ENCODE assay signal across 8 cellular contexts in the genomic region with DNA sequence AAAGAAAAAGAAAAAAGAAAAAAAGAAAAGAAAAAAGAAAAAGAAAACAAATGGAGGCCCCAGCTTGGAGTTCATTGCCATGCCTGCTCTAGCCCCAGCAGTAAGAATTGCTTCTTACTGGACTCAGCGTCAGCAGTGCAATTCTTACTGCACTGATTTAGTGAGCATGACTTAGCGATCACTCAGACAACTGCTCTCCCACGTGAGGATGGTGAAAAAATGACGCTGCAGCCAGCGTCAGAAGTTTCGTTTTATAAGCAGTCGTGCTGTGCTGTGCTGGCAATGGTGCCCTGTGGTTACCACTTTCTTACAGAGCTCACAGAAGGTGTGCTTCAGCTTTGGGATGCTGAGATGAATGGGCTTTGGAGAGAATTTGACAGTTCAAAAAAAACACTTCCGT.
DNase-seq lines count a peak whose midpoint lies in the region; TF ChIP-seq lines count a peak whose summit lies in the region.

No MANE protein-coding gene starts in this region.

- H3K27ac ChIP-seq in GM23248 (peak overlapping the region; percentile 78), esophagus muscularis mucosa (replicated peaks in 1 of 4) (peak overlapping the region in 3 of 4 donors; percentile 22 to 74 (median 65))

- H3K4me2 ChIP-seq in GM23248 (ENCODE audit: unreplicated experiment) = peak overlapping the region; percentile 68

- H3K4me1 ChIP-seq in GM23248 (ENCODE audit: insufficient read depth) (no peaks in the 10 kb centered on the region; the same call in 1 of the 2 replicates), esophagus muscularis mucosa (peaks cover 0 to 6% (median 1%) of the 10 kb centered on the region in 4 donors)

- H2AFZ ChIP-seq in GM23248 = peak overlapping the region; percentile 77

- H3K9ac ChIP-seq in GM23248 = peak overlapping the region; percentile 82

- H3K27ac Mint-ChIP-seq in activated CD4-positive, alpha-beta T cell treated with anti-CD3 and anti-CD28 coated beads, Interleukin-2, amount 10 ng/mL, durations not matched to agents 24 days and 14 days = no peak overlapping the region

- no peaks in the 10 kb centered on the region for H4K20me1 ChIP-seq in GM23248 (ENCODE audit: insufficient read depth)

- no peaks in the 10 kb centered on the region for H3K9me3 Mint-ChIP-seq in activated CD4-positive, alpha-beta T cell treated with anti-CD3 and anti-CD28 coated beads, Interleukin-2, amount 10 ng/mL, durations not matched to agents 24 days and 14 days

- peak; percentile 89 for DNase-seq in GM23248
- DNase-seq in activated CD4-positive, alpha-beta T cell treated with anti-CD3 and anti-CD28 coated beads, Interleukin-2, amount 10 ng/mL, durations not matched to agents 24 days and 14 days = peak; percentile 80
- DNase-seq in esophagus muscularis mucosa (ENCODE audit: extremely low spot score) = no peak
- peak; percentile 81 for DNase-seq in stimulated activated CD4-positive, alpha-beta T cell treated with anti-CD3 and anti-CD28 coated beads, Interleukin-1b, Interleukin-23, amount 100 ng/mL, for 48 hours
- DNase-seq in dedifferentiated amniotic fluid mesenchymal stem cell (ENCODE audit: extremely low spot score) = no peak
- DNase-seq in cerebellum (ENCODE audit: low spot score) = no peak
- DNase-seq in HPDE6-E6E7 (ENCODE audit: extremely low spot score) = no peak
- no peak for DNase-seq in NCI-H748 (lab: John Stamatoyannopoulos, UW; ENCODE audit: unreplicated experiment)

- TF ChIP-seq CTCF in esophagus muscularis mucosa (IDR thresholded peaks at IDR 0.05) = no peak

- 1 to 7% methylated on average over 8 of the region's 8 CpGs for WGBS in GM23248 (ENCODE audit: low coverage in 1 of 2, low lambda C conversion rate in 2 of 2, missing lambda C conversion rate in 2 of 2), 2 experiments
- 44% methylated on average over 8 of the region's 8 CpGs for WGBS in esophagus muscularis mucosa

- no peak for TF ChIP-seq POLR2A in esophagus muscularis mucosa (IDR thresholded peaks at IDR 0.05; ENCODE audit: low read depth)

- no peaks in the 10 kb centered on the region for H3K36me3 ChIP-seq in GM23248 (ENCODE audit: low read depth)
- H3K36me3 ChIP-seq in esophagus muscularis mucosa = no peaks in the 10 kb centered on the region

- in situ Hi-C loops in GM23248 (cut with MboI) = no loop called here

- no peaks in the 10 kb centered on the region for H3F3A ChIP-seq in GM23248 (ENCODE audit: insufficient read depth)

- no peaks in the 10 kb centered on the region for H3K79me2 ChIP-seq in GM23248 (ENCODE audit: insufficient read depth)

- H3K9me2 ChIP-seq in GM23248 (ENCODE audit: insufficient read depth) = no peaks in the 10 kb centered on the region

- H3K36me3 Mint-ChIP-seq in activated CD4-positive, alpha-beta T cell treated with anti-CD3 and anti-CD28 coated beads, Interleukin-2, amount 10 ng/mL, durations not matched to agents 24 days and 14 days (ENCODE audit: low read depth) = no peaks in the 10 kb centered on the region

- H3K27me3 ChIP-seq in GM23248 (replicated peaks; ENCODE audit: insufficient read depth) (no peaks in the 10 kb centered on the region), esophagus muscularis mucosa (peaks cover 0 to 6% (median 0%) of the 10 kb centered on the region in 4 donors)

- H3K4me3 Mint-ChIP-seq in activated CD4-positive, alpha-beta T cell treated with anti-CD3 and anti-CD28 coated beads, Interleukin-2, amount 10 ng/mL, durations not matched to agents 24 days and 14 days = peak overlapping the region; percentile 21

- no peaks in the 10 kb centered on the region for H3K27me3 Mint-ChIP-seq in activated CD4-positive, alpha-beta T cell treated with anti-CD3 and anti-CD28 coated beads, Interleukin-2, amount 10 ng/mL, durations not matched to agents 24 days and 14 days

- peak overlapping the region; percentile 69 for H3K4me3 ChIP-seq in GM23248
- H3K4me3 ChIP-seq in esophagus muscularis mucosa = peak overlapping the region; percentile 30 to 35 (median 32)

- H3K9me3 ChIP-seq in GM23248 (ENCODE audit: low read depth) (no peaks in the 10 kb centered on the region), esophagus muscularis mucosa (peaks cover 0 to 3% (median 0%) of the 10 kb centered on the region in 4 donors)

- no peak for TF ChIP-seq EP300 in esophagus muscularis mucosa (IDR thresholded peaks at IDR 0.05)

- intact Hi-C loops in activated CD4-positive, alpha-beta T cell treated with anti-CD3 and anti-CD28 coated beads, Interleukin-2, amount 10 ng/mL, durations not matched to agents 24 days and 14 days (cut with micrococcal nuclease) = no loop called here
- intact Hi-C loops in esophagus muscularis mucosa (cut with DNase I) = no loop called here

- no peaks in the 10 kb centered on the region for H3K4me1 Mint-ChIP-seq in activated CD4-positive, alpha-beta T cell treated with anti-CD3 and anti-CD28 coated beads, Interleukin-2, amount 10 ng/mL, durations not matched to agents 24 days and 14 days

Comparison
In these comparisons a context has a peak if more than half of its experiments do, and no peak if none do; other contexts are left out.
1. DNase-seq: peak in GM23248 (single experiment), activated CD4-positive, alpha-beta T cell treated with anti-CD3 and anti-CD28 coated beads, Interleukin-2, amount 10 ng/mL, durations not matched to agents 24 days and 14 days (single experiment) and stimulated activated CD4-positive, alpha-beta T cell treated with anti-CD3 and anti-CD28 coated beads, Interleukin-1b, Interleukin-23, amount 100 ng/mL, for 48 hours (single experiment); none in esophagus muscularis mucosa (single experiment), dedifferentiated amniotic fluid mesenchymal stem cell (single experiment), cerebellum (single experiment), HPDE6-E6E7 (single experiment) and NCI-H748 (single experiment).